ENCODE assay signal across 8 cellular contexts in genomic region chr2:241637233-241638062, GRCh38. TPM values are rescaled to one million over a fixed set of nuclear protein-coding genes. Genes with fewer than 3 reads are reported as not detected.
DNase-seq lines count a peak whose midpoint lies in the region; ATAC-seq and TF ChIP-seq lines count a peak whose summit lies in the region.

ATG4B (plus strand) TSS chr2:241637693; CDS start chr2:241637715, 22 bp downstream.

- no peaks in the 10 kb centered on the region for H3K27me3 ChIP-seq in neural cell (ENCODE audit: insufficient read depth, low read depth, low read length)
- no peaks in the 10 kb centered on the region for H3K27me3 ChIP-seq in stomach smooth muscle (ENCODE audit: control insufficient read depth in 1 of 2, insufficient read depth in 2 of 2, low read length in 2 of 2)

- no peaks in the 10 kb centered on the region for H3F3A ChIP-seq in neural cell (ENCODE audit: insufficient read depth, low read length, poor library complexity, severe bottlenecking)

- TF ChIP-seq CTCF in fibroblast of villous mesenchyme (IDR thresholded peaks at IDR 0.05; ENCODE audit: insufficient read depth, low read depth, low read length) = no peak
- TF ChIP-seq CTCF in neural cell (IDR thresholded peaks at IDR 0.05; ENCODE audit: poor library complexity, severe bottlenecking) = peak; percentile 15

- peak; percentile 66 for TF ChIP-seq EP300 in neural cell (conservative IDR thresholded peaks at IDR 0.05; ENCODE audit: poor library complexity, severe bottlenecking)

- peak; percentile 85 for DNase-seq in EH (ENCODE audit: low read depth)
- peak; percentile 24 to 29 for DNase-seq in Kasumi-1 (lab: John Stamatoyannopoulos, UW)
- peak; percentile 53 for DNase-seq in SHP77 treated with DMSO at 0.1 percent for 48 hours (lab: John Stamatoyannopoulos, UW)
- peak; percentile 68 for DNase-seq in activated gamma-delta T cell (lab: John Stamatoyannopoulos, UW)
- peak; percentile 88 for DNase-seq in fibroblast of villous mesenchyme (ENCODE audit: low read depth)

- peak; percentile 30 for TF ChIP-seq RAD21 in neural cell (conservative IDR thresholded peaks at IDR 0.05)

- H3K4me3 ChIP-seq in fibroblast of villous mesenchyme (ENCODE audit: low read depth, low read length) = peak within 1 kb of the TSS; percentile 87
- peak within 1 kb of the TSS; percentile 93 for H3K4me3 ChIP-seq in neural cell (ENCODE audit: low read length)
- peak within 1 kb of the TSS; percentile 70 to 90 for H3K4me3 ChIP-seq in stomach smooth muscle (ENCODE audit: low read length in 2 of 2)

- no peaks in the 10 kb centered on the region for H3K36me3 ChIP-seq in neural cell (ENCODE audit: insufficient read depth, low read length)
- H3K36me3 ChIP-seq in stomach smooth muscle (ENCODE audit: control insufficient read depth in 2 of 2, insufficient read depth in 2 of 2, low read length in 2 of 2) = peaks cover 12 to 14% of the 10 kb centered on the region in 2 donors

- peak within 1 kb of the TSS; percentile 94 for H3K9ac ChIP-seq in neural cell (ENCODE audit: low read length)
- H3K9ac ChIP-seq in stomach smooth muscle (ENCODE audit: low read length in 2 of 2) = peak within 1 kb of the TSS; percentile 93 to 97

- no peaks in the 10 kb centered on the region for H3K9me2 ChIP-seq in neural cell (ENCODE audit: insufficient read depth, low read length)

- H3K79me2 ChIP-seq in neural cell (replicated peaks; ENCODE audit: insufficient read depth, low read length) = peaks cover 51% of the 10 kb centered on the region

- H4K20me1 ChIP-seq in neural cell (ENCODE audit: insufficient read depth) = peaks cover 3% of the 10 kb centered on the region

- peak; percentile 60 for ATAC-seq in GM21825 (IDR thresholded peaks at IDR 0.05; ENCODE audit: unreplicated experiment)

- H2AFZ ChIP-seq in neural cell (ENCODE audit: low read depth, low read length) = peak within 1 kb of the TSS; percentile 65

- H3K27ac ChIP-seq in neural cell (ENCODE audit: low read length) (peak within 1 kb of the TSS; percentile 97), stomach smooth muscle (ENCODE audit: low read length) (peak within 1 kb of the TSS; percentile 93)

- peak within 1 kb of the TSS; percentile 100 for H3K4me2 ChIP-seq in neural cell (ENCODE audit: low read length)

- H3K4me1 ChIP-seq in stomach smooth muscle (ENCODE audit: control insufficient read depth, insufficient read depth, low read length) = peaks cover 50% of the 10 kb centered on the region

- H3K9me3 ChIP-seq in neural cell (ENCODE audit: low read length) (no peaks in the 10 kb centered on the region), stomach smooth muscle (ENCODE audit: control insufficient read depth in 2 of 2, low read length in 2 of 2) (no peaks in the 10 kb centered on the region)

TF ChIP-seq in neural cell, 6 proteins besides CTCF, POLR2A, EP300 and RAD21:
- peak; percentile 86 for TF ChIP-seq MXI1 (conservative IDR thresholded peaks at IDR 0.05; ENCODE audit: poor library complexity, severe bottlenecking)
- TF ChIP-seq EZH2 (IDR thresholded peaks at IDR 0.05; ENCODE audit: borderline replicate concordance, insufficient read depth, low read length, poor library complexity, severe bottlenecking) = no peak
- TF ChIP-seq REST (IDR thresholded peaks at IDR 0.05; ENCODE audit: borderline replicate concordance) = peak; percentile 47
- peak; percentile 56 for TF ChIP-seq TAF1 (IDR thresholded peaks at IDR 0.05; ENCODE audit: low read depth)
- TF ChIP-seq SMC3 (conservative IDR thresholded peaks at IDR 0.05; ENCODE audit: poor library complexity) = peak; percentile 46
- TF ChIP-seq POLR2AphosphoS5 (IDR thresholded peaks at IDR 0.05) = peak; percentile 86
TF ChIP-seq in neural cell: peak in this region for 5.

RNA-seq across cellular contexts. Expression of gene ATG4B, which starts in this region (rescaled TPM):
- total RNA-seq in fibroblast of villous mesenchyme = 36.7 and 47.1 TPM in 2 replicates
- polyA plus RNA-seq in neural cell = 128 and 140 TPM in 2 replicates
- polyA minus RNA-seq in neural cell = 58.2 and 74.4 TPM in 2 replicates

Comparison
In these comparisons a context has a peak if more than half of its experiments do, and no peak if none do; other contexts are left out.
1. Peak in every context shown above with its lines: DNase-seq, ATAC-seq, H3K4me3 ChIP-seq and H3K27ac ChIP-seq.
2. DNase-seq: peak in every context shown above with its lines; median percentile 88 in fibroblast of villous mesenchyme; 85 in EH; 68 in activated gamma-delta T cell; 53 in SHP77 treated with DMSO at 0.1 percent for 48 hours; 26 in Kasumi-1.